In the genomic region with DNA sequence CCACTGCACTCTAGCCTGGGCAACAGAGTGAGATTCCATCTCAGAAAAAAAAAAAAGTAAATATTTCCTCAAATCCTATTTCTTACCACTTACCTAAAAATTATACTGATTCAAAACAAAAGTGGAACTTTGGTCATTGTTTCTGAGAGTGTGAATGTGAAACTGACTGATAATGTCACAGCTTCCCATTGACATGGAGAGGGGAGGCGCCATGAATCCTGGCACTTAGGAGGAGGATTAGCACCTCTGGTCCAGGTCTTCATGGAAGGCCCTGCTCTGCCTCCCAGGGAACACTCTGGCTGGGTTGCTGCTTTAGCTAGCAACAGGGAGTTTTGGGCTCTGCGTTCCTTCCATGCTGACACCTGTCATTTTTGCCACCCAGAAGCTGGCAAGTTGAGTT, we compare ENCODE assay signal across 1 cellular context.
A peak's percentile ranks its signal among the peaks of the same experiment; 100 is the strongest.
TF ChIP-seq lines count a peak whose summit lies in the region.

No MANE protein-coding gene starts in this region.

TF ChIP-seq in GM12878, 131 proteins besides CTCF, POLR2A, EP300 and RAD21 (continued from another document):
- TF ChIP-seq ZBTB33 (IDR thresholded peaks at IDR 0.05): no peak
- peak; percentile 51; the same call in 1 of the 2 replicates for TF ChIP-seq IKZF1 (conservative IDR thresholded peaks at IDR 0.05)
- TF ChIP-seq ETV6 (conservative IDR thresholded peaks at IDR 0.05 in 1 of 2, IDR thresholded peaks at IDR 0.05 in 1 of 2; ENCODE audit: borderline replicate concordance in 1 of 2, low read depth in 1 of 2): no peak
- no peak for TF ChIP-seq SUZ12 (IDR thresholded peaks at IDR 0.05; ENCODE audit: unreplicated experiment)
- TF ChIP-seq SMAD1 (IDR thresholded peaks at IDR 0.05; ENCODE audit: low read depth, partially characterized antibody): no peak
- TF ChIP-seq MTA2 (IDR thresholded peaks at IDR 0.05; ENCODE audit: low read depth): no peak
